ENCODE assay signal across 1 cellular context in the genomic region with DNA sequence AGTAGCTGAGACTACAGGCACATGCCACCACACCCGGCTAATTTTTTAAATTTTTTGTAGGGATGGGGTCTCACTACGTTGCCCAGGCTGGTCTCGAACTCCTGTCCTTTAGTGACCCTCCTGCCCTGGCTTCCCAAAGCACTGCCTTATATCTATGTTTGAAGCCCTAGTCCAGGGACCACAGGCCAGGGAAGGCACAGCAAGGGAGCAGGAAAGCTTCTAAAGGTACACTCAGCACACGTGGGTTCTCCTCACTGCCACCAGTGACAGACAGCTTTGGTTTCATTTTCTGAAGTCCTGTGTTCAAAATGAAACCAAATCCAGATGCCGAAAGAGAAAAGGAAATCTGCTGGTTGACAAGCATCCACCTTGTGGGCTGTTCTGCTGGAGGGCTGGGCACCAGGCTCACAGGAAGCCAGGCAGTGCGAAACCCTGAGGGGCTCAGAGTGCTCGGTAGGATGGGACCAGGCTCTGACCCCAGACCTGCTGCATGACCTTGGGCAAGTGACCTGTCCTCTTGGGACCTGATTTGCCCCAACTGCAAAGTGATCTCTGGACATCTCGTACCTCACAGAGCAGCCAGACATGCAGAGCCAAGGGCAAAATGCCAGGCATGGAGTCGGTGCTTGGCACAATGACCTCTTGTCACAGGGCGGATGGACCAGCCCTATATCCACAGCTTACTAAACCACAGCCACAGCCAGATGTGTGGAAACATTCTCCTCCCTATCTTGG.
TF ChIP-seq lines count a peak whose summit lies in the region.

No MANE protein-coding gene starts in this region.

TF ChIP-seq in GM12878, 131 proteins besides CTCF, POLR2A, EP300 and RAD21 (continues in another document):
- TF ChIP-seq NR2F1 (conservative IDR thresholded peaks at IDR 0.05) (peak; percentile 71), IKZF1 (conservative IDR thresholded peaks at IDR 0.05) (peak; percentile 73), IKZF2 (IDR thresholded peaks at IDR 0.05) (peak; percentile 66 to 67), ZNF217 (IDR thresholded peaks at IDR 0.05) (no peak), IRF4 (IDR thresholded peaks at IDR 0.05; ENCODE audit: low read depth, low read length) (no peak), CHD2 (IDR thresholded peaks at IDR 0.05; ENCODE audit: borderline replicate concordance, low read depth, low read length) (no peak), RFX5 (IDR thresholded peaks at IDR 0.05; ENCODE audit: low read depth, low read length) (no peak), SUZ12 (IDR thresholded peaks at IDR 0.05; ENCODE audit: unreplicated experiment) (no peak), RELA (IDR thresholded peaks at IDR 0.05; ENCODE audit: borderline replicate concordance, partially characterized antibody) (no peak), TCF7 (IDR thresholded peaks at IDR 0.05; ENCODE audit: borderline replicate concordance) (no peak), SMC3 (IDR thresholded peaks at IDR 0.05; ENCODE audit: borderline replicate concordance, low read length) (no peak), JUNB (IDR thresholded peaks at IDR 0.05) (peak; percentile 48), ZSCAN29 (IDR thresholded peaks at IDR 0.05) (no peak), POU2F2 (IDR thresholded peaks at IDR 0.05; ENCODE audit: borderline replicate concordance, low read depth, low read length) (no peak), NRF1 (conservative IDR thresholded peaks at IDR 0.05; ENCODE audit: low read depth, low read length) (no peak), NFXL1 (IDR thresholded peaks at IDR 0.05; ENCODE audit: borderline replicate concordance) (no peak), RBBP5 (conservative IDR thresholded peaks at IDR 0.05) (no peak), TARDBP (IDR thresholded peaks at IDR 0.05; ENCODE audit: borderline replicate concordance) (no peak), POLR2AphosphoS2 (IDR thresholded peaks at IDR 0.05; ENCODE audit: low read depth, low read length) (no peak), BRCA1 (IDR thresholded peaks at IDR 0.05; ENCODE audit: low read depth, low read length) (no peak), BHLHE40 (IDR thresholded peaks at IDR 0.05; ENCODE audit: borderline replicate concordance in 1 of 2, low read depth in 2 of 2, low read length in 1 of 2) (peak in 1 of 2 experiments; percentile 45; a peak in 1 of 4 replicates), CBFB (IDR thresholded peaks at IDR 0.05; ENCODE audit: low read depth) (no peak), RUNX3 (IDR thresholded peaks at IDR 0.05; ENCODE audit: low read length) (no peak), DPF2 (IDR thresholded peaks at IDR 0.05) (peak; percentile 59; the same call in 1 of the 2 replicates), BMI1 (IDR thresholded peaks at IDR 0.05; ENCODE audit: borderline replicate concordance) (no peak), STAT3 (IDR thresholded peaks at IDR 0.05; ENCODE audit: low read depth, low read length) (no peak), HDAC2 (IDR thresholded peaks at IDR 0.05) (no peak), YY1 (IDR thresholded peaks at IDR 0.05; ENCODE audit: low read depth, low read length) (0 out of 2 replicates have a peak, but pooled peaks have one; percentile 5), CBX3 (IDR thresholded peaks at IDR 0.05; ENCODE audit: borderline replicate concordance, low read depth) (no peak)
- TF ChIP-seq, protein P1, sequence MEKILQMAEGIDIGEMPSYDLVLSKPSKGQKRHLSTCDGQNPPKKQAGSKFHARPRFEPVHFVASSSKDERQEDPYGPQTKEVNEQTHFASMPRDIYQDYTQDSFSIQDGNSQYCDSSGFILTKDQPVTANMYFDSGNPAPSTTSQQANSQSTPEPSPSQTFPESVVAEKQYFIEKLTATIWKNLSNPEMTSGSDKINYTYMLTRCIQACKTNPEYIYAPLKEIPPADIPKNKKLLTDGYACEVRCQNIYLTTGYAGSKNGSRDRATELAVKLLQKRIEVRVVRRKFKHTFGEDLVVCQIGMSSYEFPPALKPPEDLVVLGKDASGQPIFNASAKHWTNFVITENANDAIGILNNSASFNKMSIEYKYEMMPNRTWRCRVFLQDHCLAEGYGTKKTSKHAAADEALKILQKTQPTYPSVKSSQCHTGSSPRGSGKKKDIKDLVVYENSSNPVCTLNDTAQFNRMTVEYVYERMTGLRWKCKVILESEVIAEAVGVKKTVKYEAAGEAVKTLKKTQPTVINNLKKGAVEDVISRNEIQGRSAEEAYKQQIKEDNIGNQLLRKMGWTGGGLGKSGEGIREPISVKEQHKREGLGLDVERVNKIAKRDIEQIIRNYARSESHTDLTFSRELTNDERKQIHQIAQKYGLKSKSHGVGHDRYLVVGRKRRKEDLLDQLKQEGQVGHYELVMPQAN (conservative IDR thresholded peaks at IDR 0.05) = no peak; the same call in 1 of the 2 replicates
- TF ChIP-seq, protein P2, sequence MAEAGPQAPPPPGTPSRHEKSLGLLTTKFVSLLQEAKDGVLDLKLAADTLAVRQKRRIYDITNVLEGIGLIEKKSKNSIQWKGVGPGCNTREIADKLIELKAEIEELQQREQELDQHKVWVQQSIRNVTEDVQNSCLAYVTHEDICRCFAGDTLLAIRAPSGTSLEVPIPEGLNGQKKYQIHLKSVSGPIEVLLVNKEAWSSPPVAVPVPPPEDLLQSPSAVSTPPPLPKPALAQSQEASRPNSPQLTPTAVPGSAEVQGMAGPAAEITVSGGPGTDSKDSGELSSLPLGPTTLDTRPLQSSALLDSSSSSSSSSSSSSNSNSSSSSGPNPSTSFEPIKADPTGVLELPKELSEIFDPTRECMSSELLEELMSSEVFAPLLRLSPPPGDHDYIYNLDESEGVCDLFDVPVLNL (IDR thresholded peaks at IDR 0.05; ENCODE audit: low read depth, low read length) = no peak
- TF ChIP-seq, protein P3, sequence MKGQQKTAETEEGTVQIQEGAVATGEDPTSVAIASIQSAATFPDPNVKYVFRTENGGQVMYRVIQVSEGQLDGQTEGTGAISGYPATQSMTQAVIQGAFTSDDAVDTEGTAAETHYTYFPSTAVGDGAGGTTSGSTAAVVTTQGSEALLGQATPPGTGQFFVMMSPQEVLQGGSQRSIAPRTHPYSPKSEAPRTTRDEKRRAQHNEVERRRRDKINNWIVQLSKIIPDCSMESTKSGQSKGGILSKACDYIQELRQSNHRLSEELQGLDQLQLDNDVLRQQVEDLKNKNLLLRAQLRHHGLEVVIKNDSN (IDR thresholded peaks at IDR 0.05; ENCODE audit: borderline replicate concordance, extremely low read length, insufficient read depth, low read depth, low read length) = peak; percentile 31
- TF ChIP-seq, protein P4, sequence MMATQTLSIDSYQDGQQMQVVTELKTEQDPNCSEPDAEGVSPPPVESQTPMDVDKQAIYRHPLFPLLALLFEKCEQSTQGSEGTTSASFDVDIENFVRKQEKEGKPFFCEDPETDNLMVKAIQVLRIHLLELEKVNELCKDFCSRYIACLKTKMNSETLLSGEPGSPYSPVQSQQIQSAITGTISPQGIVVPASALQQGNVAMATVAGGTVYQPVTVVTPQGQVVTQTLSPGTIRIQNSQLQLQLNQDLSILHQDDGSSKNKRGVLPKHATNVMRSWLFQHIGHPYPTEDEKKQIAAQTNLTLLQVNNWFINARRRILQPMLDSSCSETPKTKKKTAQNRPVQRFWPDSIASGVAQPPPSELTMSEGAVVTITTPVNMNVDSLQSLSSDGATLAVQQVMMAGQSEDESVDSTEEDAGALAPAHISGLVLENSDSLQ (IDR thresholded peaks at IDR 0.05) = peak; percentile 95
- TF ChIP-seq, protein P5, sequence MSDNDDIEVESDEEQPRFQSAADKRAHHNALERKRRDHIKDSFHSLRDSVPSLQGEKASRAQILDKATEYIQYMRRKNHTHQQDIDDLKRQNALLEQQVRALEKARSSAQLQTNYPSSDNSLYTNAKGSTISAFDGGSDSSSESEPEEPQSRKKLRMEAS (IDR thresholded peaks at IDR 0.05; ENCODE audit: low read depth, low read length) = peak; percentile 60
- TF ChIP-seq, protein P6, sequence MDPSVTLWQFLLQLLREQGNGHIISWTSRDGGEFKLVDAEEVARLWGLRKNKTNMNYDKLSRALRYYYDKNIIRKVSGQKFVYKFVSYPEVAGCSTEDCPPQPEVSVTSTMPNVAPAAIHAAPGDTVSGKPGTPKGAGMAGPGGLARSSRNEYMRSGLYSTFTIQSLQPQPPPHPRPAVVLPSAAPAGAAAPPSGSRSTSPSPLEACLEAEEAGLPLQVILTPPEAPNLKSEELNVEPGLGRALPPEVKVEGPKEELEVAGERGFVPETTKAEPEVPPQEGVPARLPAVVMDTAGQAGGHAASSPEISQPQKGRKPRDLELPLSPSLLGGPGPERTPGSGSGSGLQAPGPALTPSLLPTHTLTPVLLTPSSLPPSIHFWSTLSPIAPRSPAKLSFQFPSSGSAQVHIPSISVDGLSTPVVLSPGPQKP (IDR thresholded peaks at IDR 0.05; ENCODE audit: low read depth, low read length) = no peak
- TF ChIP-seq, protein P7, sequence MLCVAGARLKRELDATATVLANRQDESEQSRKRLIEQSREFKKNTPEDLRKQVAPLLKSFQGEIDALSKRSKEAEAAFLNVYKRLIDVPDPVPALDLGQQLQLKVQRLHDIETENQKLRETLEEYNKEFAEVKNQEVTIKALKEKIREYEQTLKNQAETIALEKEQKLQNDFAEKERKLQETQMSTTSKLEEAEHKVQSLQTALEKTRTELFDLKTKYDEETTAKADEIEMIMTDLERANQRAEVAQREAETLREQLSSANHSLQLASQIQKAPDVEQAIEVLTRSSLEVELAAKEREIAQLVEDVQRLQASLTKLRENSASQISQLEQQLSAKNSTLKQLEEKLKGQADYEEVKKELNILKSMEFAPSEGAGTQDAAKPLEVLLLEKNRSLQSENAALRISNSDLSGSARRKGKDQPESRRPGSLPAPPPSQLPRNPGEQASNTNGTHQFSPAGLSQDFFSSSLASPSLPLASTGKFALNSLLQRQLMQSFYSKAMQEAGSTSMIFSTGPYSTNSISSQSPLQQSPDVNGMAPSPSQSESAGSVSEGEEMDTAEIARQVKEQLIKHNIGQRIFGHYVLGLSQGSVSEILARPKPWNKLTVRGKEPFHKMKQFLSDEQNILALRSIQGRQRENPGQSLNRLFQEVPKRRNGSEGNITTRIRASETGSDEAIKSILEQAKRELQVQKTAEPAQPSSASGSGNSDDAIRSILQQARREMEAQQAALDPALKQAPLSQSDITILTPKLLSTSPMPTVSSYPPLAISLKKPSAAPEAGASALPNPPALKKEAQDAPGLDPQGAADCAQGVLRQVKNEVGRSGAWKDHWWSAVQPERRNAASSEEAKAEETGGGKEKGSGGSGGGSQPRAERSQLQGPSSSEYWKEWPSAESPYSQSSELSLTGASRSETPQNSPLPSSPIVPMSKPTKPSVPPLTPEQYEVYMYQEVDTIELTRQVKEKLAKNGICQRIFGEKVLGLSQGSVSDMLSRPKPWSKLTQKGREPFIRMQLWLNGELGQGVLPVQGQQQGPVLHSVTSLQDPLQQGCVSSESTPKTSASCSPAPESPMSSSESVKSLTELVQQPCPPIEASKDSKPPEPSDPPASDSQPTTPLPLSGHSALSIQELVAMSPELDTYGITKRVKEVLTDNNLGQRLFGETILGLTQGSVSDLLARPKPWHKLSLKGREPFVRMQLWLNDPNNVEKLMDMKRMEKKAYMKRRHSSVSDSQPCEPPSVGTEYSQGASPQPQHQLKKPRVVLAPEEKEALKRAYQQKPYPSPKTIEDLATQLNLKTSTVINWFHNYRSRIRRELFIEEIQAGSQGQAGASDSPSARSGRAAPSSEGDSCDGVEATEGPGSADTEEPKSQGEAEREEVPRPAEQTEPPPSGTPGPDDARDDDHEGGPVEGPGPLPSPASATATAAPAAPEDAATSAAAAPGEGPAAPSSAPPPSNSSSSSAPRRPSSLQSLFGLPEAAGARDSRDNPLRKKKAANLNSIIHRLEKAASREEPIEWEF (IDR thresholded peaks at IDR 0.05; ENCODE audit: insufficient replicate concordance, low read depth, low read length) = no peak
- TF ChIP-seq, protein P8, sequence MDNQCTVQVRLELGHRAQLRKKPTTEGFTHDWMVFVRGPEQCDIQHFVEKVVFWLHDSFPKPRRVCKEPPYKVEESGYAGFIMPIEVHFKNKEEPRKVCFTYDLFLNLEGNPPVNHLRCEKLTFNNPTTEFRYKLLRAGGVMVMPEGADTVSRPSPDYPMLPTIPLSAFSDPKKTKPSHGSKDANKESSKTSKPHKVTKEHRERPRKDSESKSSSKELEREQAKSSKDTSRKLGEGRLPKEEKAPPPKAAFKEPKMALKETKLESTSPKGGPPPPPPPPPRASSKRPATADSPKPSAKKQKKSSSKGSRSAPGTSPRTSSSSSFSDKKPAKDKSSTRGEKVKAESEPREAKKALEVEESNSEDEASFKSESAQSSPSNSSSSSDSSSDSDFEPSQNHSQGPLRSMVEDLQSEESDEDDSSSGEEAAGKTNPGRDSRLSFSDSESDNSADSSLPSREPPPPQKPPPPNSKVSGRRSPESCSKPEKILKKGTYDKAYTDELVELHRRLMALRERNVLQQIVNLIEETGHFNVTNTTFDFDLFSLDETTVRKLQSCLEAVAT (IDR thresholded peaks at IDR 0.05) = peak; percentile 19; the same call in 1 of the 2 replicates
- TF ChIP-seq, protein P9, sequence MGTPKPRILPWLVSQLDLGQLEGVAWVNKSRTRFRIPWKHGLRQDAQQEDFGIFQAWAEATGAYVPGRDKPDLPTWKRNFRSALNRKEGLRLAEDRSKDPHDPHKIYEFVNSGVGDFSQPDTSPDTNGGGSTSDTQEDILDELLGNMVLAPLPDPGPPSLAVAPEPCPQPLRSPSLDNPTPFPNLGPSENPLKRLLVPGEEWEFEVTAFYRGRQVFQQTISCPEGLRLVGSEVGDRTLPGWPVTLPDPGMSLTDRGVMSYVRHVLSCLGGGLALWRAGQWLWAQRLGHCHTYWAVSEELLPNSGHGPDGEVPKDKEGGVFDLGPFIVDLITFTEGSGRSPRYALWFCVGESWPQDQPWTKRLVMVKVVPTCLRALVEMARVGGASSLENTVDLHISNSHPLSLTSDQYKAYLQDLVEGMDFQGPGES (IDR thresholded peaks at IDR 0.05) = no peak
- TF ChIP-seq, protein P10, sequence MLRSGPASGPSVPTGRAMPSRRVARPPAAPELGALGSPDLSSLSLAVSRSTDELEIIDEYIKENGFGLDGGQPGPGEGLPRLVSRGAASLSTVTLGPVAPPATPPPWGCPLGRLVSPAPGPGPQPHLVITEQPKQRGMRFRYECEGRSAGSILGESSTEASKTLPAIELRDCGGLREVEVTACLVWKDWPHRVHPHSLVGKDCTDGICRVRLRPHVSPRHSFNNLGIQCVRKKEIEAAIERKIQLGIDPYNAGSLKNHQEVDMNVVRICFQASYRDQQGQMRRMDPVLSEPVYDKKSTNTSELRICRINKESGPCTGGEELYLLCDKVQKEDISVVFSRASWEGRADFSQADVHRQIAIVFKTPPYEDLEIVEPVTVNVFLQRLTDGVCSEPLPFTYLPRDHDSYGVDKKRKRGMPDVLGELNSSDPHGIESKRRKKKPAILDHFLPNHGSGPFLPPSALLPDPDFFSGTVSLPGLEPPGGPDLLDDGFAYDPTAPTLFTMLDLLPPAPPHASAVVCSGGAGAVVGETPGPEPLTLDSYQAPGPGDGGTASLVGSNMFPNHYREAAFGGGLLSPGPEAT (IDR thresholded peaks at IDR 0.05; ENCODE audit: low read depth) = peak; percentile 62; the same call in 1 of the 2 replicates
- TF ChIP-seq, protein P11, sequence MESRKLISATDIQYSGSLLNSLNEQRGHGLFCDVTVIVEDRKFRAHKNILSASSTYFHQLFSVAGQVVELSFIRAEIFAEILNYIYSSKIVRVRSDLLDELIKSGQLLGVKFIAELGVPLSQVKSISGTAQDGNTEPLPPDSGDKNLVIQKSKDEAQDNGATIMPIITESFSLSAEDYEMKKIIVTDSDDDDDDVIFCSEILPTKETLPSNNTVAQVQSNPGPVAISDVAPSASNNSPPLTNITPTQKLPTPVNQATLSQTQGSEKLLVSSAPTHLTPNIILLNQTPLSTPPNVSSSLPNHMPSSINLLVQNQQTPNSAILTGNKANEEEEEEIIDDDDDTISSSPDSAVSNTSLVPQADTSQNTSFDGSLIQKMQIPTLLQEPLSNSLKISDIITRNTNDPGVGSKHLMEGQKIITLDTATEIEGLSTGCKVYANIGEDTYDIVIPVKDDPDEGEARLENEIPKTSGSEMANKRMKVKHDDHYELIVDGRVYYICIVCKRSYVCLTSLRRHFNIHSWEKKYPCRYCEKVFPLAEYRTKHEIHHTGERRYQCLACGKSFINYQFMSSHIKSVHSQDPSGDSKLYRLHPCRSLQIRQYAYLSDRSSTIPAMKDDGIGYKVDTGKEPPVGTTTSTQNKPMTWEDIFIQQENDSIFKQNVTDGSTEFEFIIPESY (IDR thresholded peaks at IDR 0.05) = no peak
